Comparison of ENCODE assay signal across 8 cellular contexts in the genomic region with DNA sequence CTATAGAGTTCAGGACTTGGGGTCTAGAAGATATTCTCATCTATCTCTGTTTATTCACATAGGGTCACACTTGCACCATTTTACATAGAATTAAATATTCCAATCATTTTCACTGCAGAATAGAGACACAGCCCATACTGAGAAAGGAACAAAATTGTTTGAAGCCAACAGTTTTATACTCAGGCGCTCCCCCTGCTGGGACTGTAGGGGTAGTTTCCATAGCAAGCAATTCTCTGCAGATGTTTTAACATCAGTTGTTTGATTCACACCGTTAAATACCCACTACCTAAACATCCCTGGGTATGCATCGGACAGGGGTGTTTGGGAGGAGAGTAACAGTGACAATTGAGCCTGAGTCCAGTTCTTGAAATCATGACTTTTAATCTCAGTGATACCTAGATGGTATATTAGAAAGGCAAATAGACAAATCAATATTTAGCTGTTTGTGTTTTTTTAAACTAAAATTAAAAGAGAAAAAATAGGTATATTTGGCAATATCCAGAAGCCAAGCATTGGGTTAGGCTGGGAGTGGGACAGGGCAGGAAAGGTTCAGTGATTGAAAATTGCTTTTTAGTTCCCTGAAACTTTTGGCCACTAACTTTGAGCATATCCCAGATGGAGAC. TPM values are rescaled to one million over a fixed set of nuclear protein-coding genes. Genes with fewer than 3 reads are reported as not detected.
DNase-seq lines count a peak whose midpoint lies in the region; ATAC-seq and TF ChIP-seq lines count a peak whose summit lies in the region.

No MANE protein-coding gene starts in this region.

- peak; percentile 20 for DNase-seq in NCI-H82 (lab: John Stamatoyannopoulos, UW)
- no peak for DNase-seq in NCI-H82 treated with DMSO at 0.1 percent for 48 hours (lab: John Stamatoyannopoulos, UW; ENCODE audit: unreplicated experiment)
- peak; percentile 44 for DNase-seq in WTC11 (ENCODE audit: low spot score)
- DNase-seq in endothelial cell (ENCODE audit: low spot score): peak; percentile 29
- peak; percentile 69 for DNase-seq in osteoblast (ENCODE audit: insufficient read length, low spot score, missing footprints)
- no peak for DNase-seq in effector CD8-positive, alpha-beta T cell (lab: John Stamatoyannopoulos, UW)

- H3K27ac ChIP-seq in osteoblast (ENCODE audit: low read depth, low read length): no peak overlapping the region

- H3K4me3 Mint-ChIP-seq in WTC11 (no peak overlapping the region), endothelial cell (ENCODE audit: unreplicated experiment) (no peak overlapping the region)

- peak; percentile 18; the same call in 1 of the 2 replicates for TF ChIP-seq RAD21 in Ishikawa (IDR thresholded peaks at IDR 0.05; ENCODE audit: low read depth)

- H3K4me1 Mint-ChIP-seq in WTC11 (no peaks in the 10 kb centered on the region), endothelial cell (ENCODE audit: unreplicated experiment) (peaks cover 14% of the 10 kb centered on the region)

- H3K27me3 Mint-ChIP-seq in WTC11 (ENCODE audit: low read depth): peaks cover 8% of the 10 kb centered on the region
- H3K27me3 Mint-ChIP-seq in endothelial cell (ENCODE audit: unreplicated experiment): no peaks in the 10 kb centered on the region

- H3K4me2 ChIP-seq in osteoblast (ENCODE audit: insufficient read depth, low read length): no peak overlapping the region

- TF ChIP-seq CTCF in WTC11 (IDR thresholded peaks at IDR 0.05): 0 out of 2 replicates have a peak, but pooled peaks have one; percentile 22
- peak; percentile 48 for TF ChIP-seq CTCF in endothelial cell (IDR thresholded peaks at IDR 0.05; ENCODE audit: unreplicated experiment)
- TF ChIP-seq CTCF in osteoblast (IDR thresholded peaks at IDR 0.05; ENCODE audit: extremely low read depth, low read depth, low read length): peak; percentile 77

- peaks cover 2% of the 10 kb centered on the region for H3K27me3 ChIP-seq in osteoblast (ENCODE audit: insufficient read depth, low read length)

- no peaks in the 10 kb centered on the region for H3K4me1 ChIP-seq in osteoblast (ENCODE audit: insufficient read depth, low read length)

- ATAC-seq in WTC11 (peak; percentile 51; the same call in 1 of the 2 replicates), esophagus mucosa (no peak)

- POLR2A ChIA-PET in WTC11 (lab: Charles Lee): no interaction called here

- H4K20me1 ChIP-seq in osteoblast (ENCODE audit: insufficient read depth, low read length): no peaks in the 10 kb centered on the region

- CTCF ChIA-PET in WTC11 (lab: Charles Lee): interaction anchor here (0.8 to 1.4 kb wide), 3 partner anchors 59 to 184 kb away, joined by 3 to 7 read pairs (median 4); no protein-coding TSS in a partner anchor

- TF ChIP-seq EP300 in Ishikawa (IDR thresholded peaks at IDR 0.05; ENCODE audit: borderline replicate concordance): no peak

- H3K36me3 ChIP-seq in osteoblast (ENCODE audit: insufficient read depth, low read length): no peaks in the 10 kb centered on the region

- H3K79me2 ChIP-seq in osteoblast (ENCODE audit: insufficient read depth, low read length): no peaks in the 10 kb centered on the region

- H3K27ac Mint-ChIP-seq in WTC11: no peak overlapping the region
- no peak overlapping the region for H3K27ac Mint-ChIP-seq in endothelial cell (ENCODE audit: unreplicated experiment)

- H2AFZ ChIP-seq in osteoblast (ENCODE audit: low read length): no peak overlapping the region

- H3K9me3 Mint-ChIP-seq in WTC11 (no peaks in the 10 kb centered on the region), endothelial cell (ENCODE audit: unreplicated experiment) (no peaks in the 10 kb centered on the region)

- H3K36me3 Mint-ChIP-seq in WTC11: no peaks in the 10 kb centered on the region
- peaks cover 14% of the 10 kb centered on the region for H3K36me3 Mint-ChIP-seq in endothelial cell (ENCODE audit: low read depth, unreplicated experiment)

- no peaks in the 10 kb centered on the region for H3K9me3 ChIP-seq in osteoblast (ENCODE audit: low read depth, low read length)

- no peak overlapping the region for H3K4me3 ChIP-seq in osteoblast (ENCODE audit: insufficient read depth, low read length)

TF ChIP-seq in Ishikawa, 13 proteins besides CTCF, POLR2A, EP300 and RAD21:
- TF ChIP-seq NFIC (IDR thresholded peaks at IDR 0.05): no peak
- TF ChIP-seq, protein P1, sequence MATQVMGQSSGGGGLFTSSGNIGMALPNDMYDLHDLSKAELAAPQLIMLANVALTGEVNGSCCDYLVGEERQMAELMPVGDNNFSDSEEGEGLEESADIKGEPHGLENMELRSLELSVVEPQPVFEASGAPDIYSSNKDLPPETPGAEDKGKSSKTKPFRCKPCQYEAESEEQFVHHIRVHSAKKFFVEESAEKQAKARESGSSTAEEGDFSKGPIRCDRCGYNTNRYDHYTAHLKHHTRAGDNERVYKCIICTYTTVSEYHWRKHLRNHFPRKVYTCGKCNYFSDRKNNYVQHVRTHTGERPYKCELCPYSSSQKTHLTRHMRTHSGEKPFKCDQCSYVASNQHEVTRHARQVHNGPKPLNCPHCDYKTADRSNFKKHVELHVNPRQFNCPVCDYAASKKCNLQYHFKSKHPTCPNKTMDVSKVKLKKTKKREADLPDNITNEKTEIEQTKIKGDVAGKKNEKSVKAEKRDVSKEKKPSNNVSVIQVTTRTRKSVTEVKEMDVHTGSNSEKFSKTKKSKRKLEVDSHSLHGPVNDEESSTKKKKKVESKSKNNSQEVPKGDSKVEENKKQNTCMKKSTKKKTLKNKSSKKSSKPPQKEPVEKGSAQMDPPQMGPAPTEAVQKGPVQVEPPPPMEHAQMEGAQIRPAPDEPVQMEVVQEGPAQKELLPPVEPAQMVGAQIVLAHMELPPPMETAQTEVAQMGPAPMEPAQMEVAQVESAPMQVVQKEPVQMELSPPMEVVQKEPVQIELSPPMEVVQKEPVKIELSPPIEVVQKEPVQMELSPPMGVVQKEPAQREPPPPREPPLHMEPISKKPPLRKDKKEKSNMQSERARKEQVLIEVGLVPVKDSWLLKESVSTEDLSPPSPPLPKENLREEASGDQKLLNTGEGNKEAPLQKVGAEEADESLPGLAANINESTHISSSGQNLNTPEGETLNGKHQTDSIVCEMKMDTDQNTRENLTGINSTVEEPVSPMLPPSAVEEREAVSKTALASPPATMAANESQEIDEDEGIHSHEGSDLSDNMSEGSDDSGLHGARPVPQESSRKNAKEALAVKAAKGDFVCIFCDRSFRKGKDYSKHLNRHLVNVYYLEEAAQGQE (IDR thresholded peaks at IDR 0.05; ENCODE audit: low read depth): no peak
- TF ChIP-seq, protein P2, sequence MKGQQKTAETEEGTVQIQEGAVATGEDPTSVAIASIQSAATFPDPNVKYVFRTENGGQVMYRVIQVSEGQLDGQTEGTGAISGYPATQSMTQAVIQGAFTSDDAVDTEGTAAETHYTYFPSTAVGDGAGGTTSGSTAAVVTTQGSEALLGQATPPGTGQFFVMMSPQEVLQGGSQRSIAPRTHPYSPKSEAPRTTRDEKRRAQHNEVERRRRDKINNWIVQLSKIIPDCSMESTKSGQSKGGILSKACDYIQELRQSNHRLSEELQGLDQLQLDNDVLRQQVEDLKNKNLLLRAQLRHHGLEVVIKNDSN (IDR thresholded peaks at IDR 0.05): no peak
- TF ChIP-seq, protein P3, sequence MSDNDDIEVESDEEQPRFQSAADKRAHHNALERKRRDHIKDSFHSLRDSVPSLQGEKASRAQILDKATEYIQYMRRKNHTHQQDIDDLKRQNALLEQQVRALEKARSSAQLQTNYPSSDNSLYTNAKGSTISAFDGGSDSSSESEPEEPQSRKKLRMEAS (IDR thresholded peaks at IDR 0.05): no peak

TF ChIP-seq in WTC11, 78 proteins besides CTCF, POLR2A, EP300 and RAD21 (continues in another document):
- TF ChIP-seq, protein P4, sequence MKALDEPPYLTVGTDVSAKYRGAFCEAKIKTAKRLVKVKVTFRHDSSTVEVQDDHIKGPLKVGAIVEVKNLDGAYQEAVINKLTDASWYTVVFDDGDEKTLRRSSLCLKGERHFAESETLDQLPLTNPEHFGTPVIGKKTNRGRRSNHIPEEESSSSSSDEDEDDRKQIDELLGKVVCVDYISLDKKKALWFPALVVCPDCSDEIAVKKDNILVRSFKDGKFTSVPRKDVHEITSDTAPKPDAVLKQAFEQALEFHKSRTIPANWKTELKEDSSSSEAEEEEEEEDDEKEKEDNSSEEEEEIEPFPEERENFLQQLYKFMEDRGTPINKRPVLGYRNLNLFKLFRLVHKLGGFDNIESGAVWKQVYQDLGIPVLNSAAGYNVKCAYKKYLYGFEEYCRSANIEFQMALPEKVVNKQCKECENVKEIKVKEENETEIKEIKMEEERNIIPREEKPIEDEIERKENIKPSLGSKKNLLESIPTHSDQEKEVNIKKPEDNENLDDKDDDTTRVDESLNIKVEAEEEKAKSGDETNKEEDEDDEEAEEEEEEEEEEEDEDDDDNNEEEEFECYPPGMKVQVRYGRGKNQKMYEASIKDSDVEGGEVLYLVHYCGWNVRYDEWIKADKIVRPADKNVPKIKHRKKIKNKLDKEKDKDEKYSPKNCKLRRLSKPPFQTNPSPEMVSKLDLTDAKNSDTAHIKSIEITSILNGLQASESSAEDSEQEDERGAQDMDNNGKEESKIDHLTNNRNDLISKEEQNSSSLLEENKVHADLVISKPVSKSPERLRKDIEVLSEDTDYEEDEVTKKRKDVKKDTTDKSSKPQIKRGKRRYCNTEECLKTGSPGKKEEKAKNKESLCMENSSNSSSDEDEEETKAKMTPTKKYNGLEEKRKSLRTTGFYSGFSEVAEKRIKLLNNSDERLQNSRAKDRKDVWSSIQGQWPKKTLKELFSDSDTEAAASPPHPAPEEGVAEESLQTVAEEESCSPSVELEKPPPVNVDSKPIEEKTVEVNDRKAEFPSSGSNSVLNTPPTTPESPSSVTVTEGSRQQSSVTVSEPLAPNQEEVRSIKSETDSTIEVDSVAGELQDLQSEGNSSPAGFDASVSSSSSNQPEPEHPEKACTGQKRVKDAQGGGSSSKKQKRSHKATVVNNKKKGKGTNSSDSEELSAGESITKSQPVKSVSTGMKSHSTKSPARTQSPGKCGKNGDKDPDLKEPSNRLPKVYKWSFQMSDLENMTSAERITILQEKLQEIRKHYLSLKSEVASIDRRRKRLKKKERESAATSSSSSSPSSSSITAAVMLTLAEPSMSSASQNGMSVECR (CRISPR knock-in tag; IDR thresholded peaks at IDR 0.05; ENCODE audit: borderline replicate concordance): no peak

RNA-seq across cellular contexts. Expression of a gene that starts 33.8 kb away (rescaled TPM):
- total RNA-seq in WTC11 (2021) (0.09 to 0.18 TPM in 2 of 3 replicates, not detected in the other), endothelial cell (ENCODE audit: unreplicated experiment) (12.4 TPM), osteoblast (0.36 and 0.59 TPM in 2 replicates), esophagus mucosa (0.16 TPM)

Comparison
In these comparisons a context has a peak if more than half of its experiments do, and no peak if none do; other contexts are left out.
1. DNase-seq: peak in NCI-H82 (single experiment), WTC11 (single experiment), endothelial cell (single experiment) and osteoblast (single experiment); none in NCI-H82 treated with DMSO at 0.1 percent for 48 hours (single experiment) and effector CD8-positive, alpha-beta T cell (single experiment).
2. CTCF ChIP-seq: peak in every context shown above with its lines; median percentile 77 in osteoblast; 48 in endothelial cell; 22 in WTC11.